ENCODE assay signal across 20 cellular contexts in the genomic region with DNA sequence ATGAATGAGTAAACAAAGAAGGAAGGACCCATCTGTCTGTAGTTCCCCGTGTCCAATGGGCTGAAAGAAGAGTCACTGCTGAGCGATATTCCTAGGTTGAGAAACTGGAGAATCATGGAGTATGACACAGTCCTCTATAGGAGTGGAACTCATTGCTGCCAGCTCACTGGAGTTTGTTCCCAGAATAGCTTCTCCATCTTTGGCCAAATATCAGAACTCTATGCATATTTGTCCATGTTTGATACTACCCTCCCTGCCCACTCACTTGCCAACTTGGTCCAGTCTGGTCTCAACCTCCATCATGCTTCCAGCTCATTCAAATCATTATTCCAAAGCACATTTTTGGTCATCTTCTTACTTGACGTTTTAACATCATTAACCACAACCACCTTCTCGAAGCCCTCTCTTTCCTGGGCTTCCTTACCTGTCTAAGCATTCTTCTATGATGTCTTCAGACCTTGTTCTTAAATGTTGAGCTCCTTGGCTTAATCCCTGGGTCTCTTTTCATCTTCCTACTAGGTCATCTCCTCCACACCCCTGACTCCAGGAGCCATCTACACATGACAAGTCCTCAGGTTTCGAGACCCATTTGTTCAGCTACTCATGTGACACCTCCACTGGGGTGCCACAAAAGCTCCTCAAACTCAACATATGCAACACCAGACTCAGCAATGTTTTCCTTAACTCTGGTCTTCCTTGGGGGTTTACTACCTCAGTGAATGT.
DNase-seq lines count a peak whose midpoint lies in the region; TF ChIP-seq lines count a peak whose summit lies in the region.
"Had no signal": no experiment of that assay in that cellular context is flagged by ENCODE, and none has a peak within 500 bp of the region (broad histone marks: within the 10 kb centered on the region; RNA-seq: fewer than 3 reads in every experiment).

No MANE protein-coding gene starts in this region.

- no peaks in the 10 kb centered on the region for H3K4me1 Mint-ChIP-seq in activated CD4-positive, alpha-beta T cell treated with anti-CD3 and anti-CD28 coated beads, Interleukin-2, amount 10 ng/mL, durations not matched to agents 24 days and 14 days
- H3K4me1 Mint-ChIP-seq in activated CD4-positive, alpha-beta T cell treated with anti-CD3 and anti-CD28 coated beads, Interleukin-2, amount 10 ng/mL, durations not matched to agents 7 days and 5 days = no peaks in the 10 kb centered on the region
- H3K4me1 Mint-ChIP-seq in osteocyte (ENCODE audit: unreplicated experiment) = no peaks in the 10 kb centered on the region
- H3K4me1 Mint-ChIP-seq in type B pancreatic cell (ENCODE audit: unreplicated experiment) = peaks cover 12% of the 10 kb centered on the region
- H3K4me1 Mint-ChIP-seq: CD4-positive, CD25-positive, alpha-beta regulatory T cell had no signal

- CTCF ChIA-PET in activated CD4-positive, alpha-beta T cell treated with anti-CD3 and anti-CD28 coated beads, Interleukin-2, amount 10 ng/mL, durations not matched to agents 7 days and 5 days (lab: Charles Lee) = no interaction called here

- H3K36me3 Mint-ChIP-seq in activated CD4-positive, alpha-beta T cell treated with anti-CD3 and anti-CD28 coated beads, Interleukin-2, amount 10 ng/mL, durations not matched to agents 24 days and 14 days (ENCODE audit: low read depth) = no peaks in the 10 kb centered on the region
- no peaks in the 10 kb centered on the region for H3K36me3 Mint-ChIP-seq in activated CD4-positive, alpha-beta T cell treated with anti-CD3 and anti-CD28 coated beads, Interleukin-2, amount 10 ng/mL, durations not matched to agents 7 days and 5 days (ENCODE audit: low read depth)
- H3K36me3 Mint-ChIP-seq in osteocyte (ENCODE audit: unreplicated experiment) = no peaks in the 10 kb centered on the region
- no peaks in the 10 kb centered on the region for H3K36me3 Mint-ChIP-seq in type B pancreatic cell
- H3K36me3 Mint-ChIP-seq: CD4-positive, CD25-positive, alpha-beta regulatory T cell; CD8-positive, alpha-beta T cell had no signal

- POLR2A ChIA-PET in activated CD4-positive, alpha-beta T cell treated with anti-CD3 and anti-CD28 coated beads, Interleukin-2, amount 10 ng/mL, durations not matched to agents 7 days and 5 days (lab: Charles Lee) = no interaction called here

- 91% methylated on average over 5 of the region's 5 CpGs for WGBS in esophagus muscularis mucosa

- no peak for TF ChIP-seq POLR2A in esophagus muscularis mucosa (IDR thresholded peaks at IDR 0.05; ENCODE audit: low read depth)

- no peaks in the 10 kb centered on the region for H3K27me3 Mint-ChIP-seq in activated CD4-positive, alpha-beta T cell treated with anti-CD3 and anti-CD28 coated beads, Interleukin-2, amount 10 ng/mL, durations not matched to agents 24 days and 14 days
- H3K27me3 Mint-ChIP-seq in activated CD4-positive, alpha-beta T cell treated with anti-CD3 and anti-CD28 coated beads, Interleukin-2, amount 10 ng/mL, durations not matched to agents 7 days and 5 days = no peaks in the 10 kb centered on the region
- H3K27me3 Mint-ChIP-seq in osteocyte (ENCODE audit: unreplicated experiment) (no peaks in the 10 kb centered on the region), type B pancreatic cell (peaks cover 14% of the 10 kb centered on the region)
- H3K27me3 Mint-ChIP-seq: CD4-positive, CD25-positive, alpha-beta regulatory T cell had no signal

- no peak overlapping the region for H3K4me3 Mint-ChIP-seq in activated CD4-positive, alpha-beta T cell treated with anti-CD3 and anti-CD28 coated beads, Interleukin-2, amount 10 ng/mL, durations not matched to agents 24 days and 14 days
- H3K4me3 Mint-ChIP-seq in activated CD4-positive, alpha-beta T cell treated with anti-CD3 and anti-CD28 coated beads, Interleukin-2, amount 10 ng/mL, durations not matched to agents 7 days and 5 days = no peak overlapping the region
- H3K4me3 Mint-ChIP-seq in osteocyte (ENCODE audit: unreplicated experiment) (no peak overlapping the region), type B pancreatic cell (no peak overlapping the region)
- H3K4me3 Mint-ChIP-seq: CD4-positive, CD25-positive, alpha-beta regulatory T cell; CD8-positive, alpha-beta T cell; H9 had no signal

- no peak overlapping the region for H3K4me3 ChIP-seq in esophagus muscularis mucosa
- H3K4me3 ChIP-seq: A549, GM23248 had no signal

- no peak for TF ChIP-seq CTCF in esophagus muscularis mucosa (IDR thresholded peaks at IDR 0.05)
- TF ChIP-seq CTCF in osteocyte (IDR thresholded peaks at IDR 0.05) = no peak
- TF ChIP-seq CTCF in type B pancreatic cell (conservative IDR thresholded peaks at IDR 0.05) = no peak

- H3K36me3 ChIP-seq in esophagus muscularis mucosa = no peaks in the 10 kb centered on the region

- TF ChIP-seq EP300 in esophagus muscularis mucosa (IDR thresholded peaks at IDR 0.05) = no peak

- no peak overlapping the region for H3K27ac ChIP-seq in esophagus muscularis mucosa (replicated peaks in 1 of 4)
- H3K27ac ChIP-seq: 22Rv1, A549, C4-2B, GM23248 had no signal

- no peak overlapping the region for H3K27ac Mint-ChIP-seq in activated CD4-positive, alpha-beta T cell treated with anti-CD3 and anti-CD28 coated beads, Interleukin-2, amount 10 ng/mL, durations not matched to agents 24 days and 14 days
- H3K27ac Mint-ChIP-seq in activated CD4-positive, alpha-beta T cell treated with anti-CD3 and anti-CD28 coated beads, Interleukin-2, amount 10 ng/mL, durations not matched to agents 7 days and 5 days = no peak overlapping the region
- H3K27ac Mint-ChIP-seq in osteocyte (ENCODE audit: unreplicated experiment) (no peak overlapping the region), type B pancreatic cell (no peak overlapping the region)
- H3K27ac Mint-ChIP-seq: CD4-positive, CD25-positive, alpha-beta regulatory T cell; CD8-positive, alpha-beta T cell; H9 had no signal

- no peaks in the 10 kb centered on the region for H3K9me3 Mint-ChIP-seq in activated CD4-positive, alpha-beta T cell treated with anti-CD3 and anti-CD28 coated beads, Interleukin-2, amount 10 ng/mL, durations not matched to agents 24 days and 14 days
- H3K9me3 Mint-ChIP-seq in activated CD4-positive, alpha-beta T cell treated with anti-CD3 and anti-CD28 coated beads, Interleukin-2, amount 10 ng/mL, durations not matched to agents 7 days and 5 days = no peaks in the 10 kb centered on the region
- H3K9me3 Mint-ChIP-seq in osteocyte (ENCODE audit: unreplicated experiment) (peaks cover 19% of the 10 kb centered on the region), type B pancreatic cell (peaks cover 4% of the 10 kb centered on the region)
- H3K9me3 Mint-ChIP-seq: CD8-positive, alpha-beta T cell; H9 had no signal

- H3K4me1 ChIP-seq in esophagus muscularis mucosa = no peaks in the 10 kb centered on the region
- H3K4me1 ChIP-seq: A549, Caco-2 had no signal

- intact Hi-C loops in activated CD4-positive, alpha-beta T cell treated with anti-CD3 and anti-CD28 coated beads, Interleukin-2, amount 10 ng/mL, durations not matched to agents 24 days and 14 days (cut with micrococcal nuclease) = no loop called here
- intact Hi-C loops in esophagus muscularis mucosa (cut with DNase I) = no loop called here

- DNase-seq in activated CD4-positive, alpha-beta T cell treated with anti-CD3 and anti-CD28 coated beads, Interleukin-2, amount 10 ng/mL, durations not matched to agents 24 days and 14 days = peak; percentile 31
- DNase-seq in activated CD4-positive, alpha-beta T cell treated with anti-CD3 and anti-CD28 coated beads, Interleukin-2, amount 10 ng/mL, durations not matched to agents 7 days and 5 days = no peak
- DNase-seq in esophagus muscularis mucosa (ENCODE audit: extremely low spot score) = peak; percentile 70
- DNase-seq in osteocyte (ENCODE audit: extremely low spot score, unreplicated experiment) = peak; percentile 19
- DNase-seq in type B pancreatic cell (ENCODE audit: extremely low spot score, unreplicated experiment) = peak; percentile 15
- no peak for DNase-seq in SHP77 (lab: John Stamatoyannopoulos, UW)
- no peak for DNase-seq in SIG-M5 treated with dmso at 0.1 percent for 504 hours (lab: John Stamatoyannopoulos, UW; ENCODE audit: unreplicated experiment)
- no peak for DNase-seq in NCI-H774 (lab: John Stamatoyannopoulos, UW)
- DNase-seq: ACHN; AML-193; Caco-2; CD4-positive, CD25-positive, alpha-beta regulatory T cell; CD8-positive, alpha-beta T cell; DMS153; DND-41; GM23248; H9 had no signal

- H3K27me3 ChIP-seq in esophagus muscularis mucosa = peaks cover 0 to 13% (median 0%) of the 10 kb centered on the region in 4 donors

- no peaks in the 10 kb centered on the region for H3K9me3 ChIP-seq in esophagus muscularis mucosa
- H3K9me3 ChIP-seq: A549, Caco-2 had no signal

Comparison
In these comparisons a context has a peak if more than half of its experiments do, and no peak if none do; other contexts are left out.
1. DNase-seq: peak in activated CD4-positive, alpha-beta T cell treated with anti-CD3 and anti-CD28 coated beads, Interleukin-2, amount 10 ng/mL, durations not matched to agents 24 days and 14 days (single experiment), esophagus muscularis mucosa (single experiment), osteocyte (single experiment) and type B pancreatic cell (single experiment); none in activated CD4-positive, alpha-beta T cell treated with anti-CD3 and anti-CD28 coated beads, Interleukin-2, amount 10 ng/mL, durations not matched to agents 7 days and 5 days (single experiment), SHP77 (0 of 2), SIG-M5 treated with dmso at 0.1 percent for 504 hours (single experiment) and NCI-H774 (single experiment).